Comparison of ENCODE assay signal across 8 cellular contexts in the genomic region with DNA sequence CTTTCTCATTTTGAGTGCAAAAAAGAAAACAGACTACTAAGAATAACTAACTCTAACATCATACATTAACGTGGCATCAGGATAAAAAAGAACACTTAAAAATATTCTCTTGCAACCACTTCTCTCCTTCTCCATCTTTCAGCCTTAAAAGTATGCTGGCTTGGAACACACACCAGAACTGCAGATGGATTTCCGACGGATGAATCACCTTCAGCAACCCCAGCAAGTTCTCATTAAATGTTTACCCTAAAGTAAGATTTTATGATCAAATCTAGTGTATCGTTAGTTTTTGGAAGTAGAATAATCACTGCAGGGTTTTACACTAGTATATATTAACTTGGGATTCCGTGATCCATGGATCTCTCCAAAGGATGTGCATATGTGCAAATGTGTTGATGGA. TPM values are rescaled to one million over a fixed set of nuclear protein-coding genes. Genes with fewer than 3 reads are reported as not detected.
DNase-seq lines count a peak whose midpoint lies in the region; ATAC-seq and TF ChIP-seq lines count a peak whose summit lies in the region.

No MANE protein-coding gene starts in this region.

- DNase-seq in DND-41: no peak
- peak; percentile 47 for DNase-seq in NB4 (ENCODE audit: low read depth)
- no peak for DNase-seq in dorsolateral prefrontal cortex
- no peak for DNase-seq in neuronal stem cell (ENCODE audit: low spot score)
- DNase-seq in HK-2 (ENCODE audit: unreplicated experiment): no peak
- no peak for DNase-seq in NCI-H748 (lab: John Stamatoyannopoulos, UW; ENCODE audit: unreplicated experiment)

- no peak for ATAC-seq in DND-41 (ENCODE audit: insufficient read depth, low read depth)
- no peak for ATAC-seq in HG02759 (IDR thresholded peaks at IDR 0.05; ENCODE audit: unreplicated experiment)
- ATAC-seq in GM21367 (IDR thresholded peaks at IDR 0.05; ENCODE audit: unreplicated experiment): no peak

- no peak overlapping the region for H2AK5ac ChIP-seq in neuronal stem cell (ENCODE audit: low read depth, low read length)

- TF ChIP-seq CTCF in DND-41 (IDR thresholded peaks at IDR 0.05; ENCODE audit: borderline replicate concordance, extremely low read depth, low read length, poor library complexity, severe bottlenecking) (no peak), NB4 (IDR thresholded peaks at IDR 0.05; ENCODE audit: low read depth, low read length) (no peak), dorsolateral prefrontal cortex (IDR thresholded peaks at IDR 0.05 in 54 of 56, conservative IDR thresholded peaks at IDR 0.05 in 2 of 56; ENCODE audit: low read depth in 1 of 56, partially characterized antibody in 56 of 56) (no peak)

- H2BK15ac ChIP-seq in neuronal stem cell (ENCODE audit: low read length): no peak overlapping the region

- H3K4me1 ChIP-seq in DND-41 (ENCODE audit: insufficient read depth, low read length) (peaks cover 27% of the 10 kb centered on the region), neuronal stem cell (ENCODE audit: control insufficient read depth in 2 of 2, insufficient read depth in 1 of 2, low read depth in 1 of 2, low read length in 2 of 2) (peaks cover 0 to 10% of the 10 kb centered on the region in 2 donors)

- H3K14ac ChIP-seq in neuronal stem cell (ENCODE audit: low read length): no peak overlapping the region

- peaks cover 13% of the 10 kb centered on the region for H3K36me3 ChIP-seq in DND-41 (ENCODE audit: insufficient read depth, low read length)
- peaks cover 1 to 9% of the 10 kb centered on the region in 2 donors for H3K36me3 ChIP-seq in neuronal stem cell (replicated peaks in 1 of 2; ENCODE audit: control insufficient read depth in 2 of 2, insufficient read depth in 2 of 2, low read length in 2 of 2)

- H2AFZ ChIP-seq in DND-41 (ENCODE audit: low read depth, low read length) (no peak overlapping the region), neuronal stem cell (ENCODE audit: low read length) (no peak overlapping the region)

- H3K79me1 ChIP-seq in neuronal stem cell (ENCODE audit: low read depth, low read length): peaks cover 2% of the 10 kb centered on the region

- no peak overlapping the region; the same call in 1 of the 2 replicates for H3K27ac ChIP-seq in DND-41 (ENCODE audit: low read length)
- H3K27ac ChIP-seq in dorsolateral prefrontal cortex: peak overlapping the region in 11 of 59 donors; percentile 91 to 98 (median 97)
- no peak overlapping the region for H3K27ac ChIP-seq in neuronal stem cell (replicated peaks; ENCODE audit: low read length)

- peak overlapping the region; percentile 63 to 81; a peak in 3 of 4 replicates for H3K4me3 ChIP-seq in DND-41 (ENCODE audit: low read depth in 1 of 2, low read length in 2 of 2)
- H3K4me3 ChIP-seq in NB4 (ENCODE audit: low read depth, low read length): peak overlapping the region; percentile 96
- peak overlapping the region in 57 of 59 donors; percentile 53 to 97 (median 90) for H3K4me3 ChIP-seq in dorsolateral prefrontal cortex
- peak overlapping the region in 1 of 2 donors; percentile 90 for H3K4me3 ChIP-seq in neuronal stem cell (ENCODE audit: low read length in 2 of 2)

- peaks cover 40% of the 10 kb centered on the region for H3K79me2 ChIP-seq in DND-41 (ENCODE audit: insufficient read depth, low read length)

- no peak overlapping the region for H2BK5ac ChIP-seq in neuronal stem cell (ENCODE audit: low read length)

- no peaks in the 10 kb centered on the region for H4K20me1 ChIP-seq in DND-41 (ENCODE audit: insufficient read depth, low read length)

- H3K4me2 ChIP-seq in DND-41 (ENCODE audit: insufficient read depth, low read length) (peak overlapping the region; percentile 77), neuronal stem cell (ENCODE audit: insufficient read depth, low read length, poor library complexity, severe bottlenecking) (peak overlapping the region; percentile 40)

- no peak overlapping the region for H2BK120ac ChIP-seq in neuronal stem cell (ENCODE audit: low read depth, low read length)

- TF ChIP-seq POLR2A in NB4 (IDR thresholded peaks at IDR 0.05; ENCODE audit: extremely low read depth, insufficient read length): no peak

- H3K9ac ChIP-seq in DND-41 (ENCODE audit: low read depth, low read length) (peak overlapping the region; percentile 91), neuronal stem cell (ENCODE audit: low read depth, low read length, poor library complexity) (no peak overlapping the region)

- H3K4ac ChIP-seq in neuronal stem cell (ENCODE audit: low read length): no peak overlapping the region

- no peak overlapping the region for H4K91ac ChIP-seq in neuronal stem cell (ENCODE audit: low read depth, low read length, poor library complexity)

- H2BK12ac ChIP-seq in neuronal stem cell (ENCODE audit: low read length): no peak overlapping the region

- H4K8ac ChIP-seq in neuronal stem cell (ENCODE audit: low read depth, low read length): no peak overlapping the region

- WGBS in neuronal stem cell (ENCODE audit: extremely low coverage in 2 of 2, insufficient read length in 2 of 2, insufficient replicate concordance in 1 of 2), 2 donors: no CpG with 5 or more reads among the region's 5 CpGs

- intact Hi-C loops in dorsolateral prefrontal cortex (cut with DNase I): loop anchor here in 1 of 2 donors (2.0 to 5.0 kb wide), 2 partner anchors 177 to 362 kb away; no protein-coding TSS in a partner anchor

- no peak overlapping the region for H3K18ac ChIP-seq in neuronal stem cell (ENCODE audit: low read length)

- no peak overlapping the region for H3K23ac ChIP-seq in neuronal stem cell (ENCODE audit: low read depth, low read length, poor library complexity)

- no peaks in the 10 kb centered on the region for H3K9me3 ChIP-seq in DND-41 (ENCODE audit: insufficient read depth, low read length, severe bottlenecking)
- no peaks in the 10 kb centered on the region for H3K9me3 ChIP-seq in neuronal stem cell (replicated peaks in 1 of 2; ENCODE audit: control insufficient read depth in 2 of 2, insufficient read depth in 1 of 2, low read depth in 1 of 2, low read length in 2 of 2)

- H3K27me3 ChIP-seq in DND-41 (ENCODE audit: insufficient read depth, low read length, poor library complexity): no peaks in the 10 kb centered on the region
- H3K27me3 ChIP-seq in dorsolateral prefrontal cortex: no peaks in the 10 kb centered on the region
- no peaks in the 10 kb centered on the region for H3K27me3 ChIP-seq in neuronal stem cell (ENCODE audit: control insufficient read depth in 3 of 3, insufficient read depth in 3 of 3, low read depth in 1 of 3, low read length in 3 of 3)

RNA-seq across cellular contexts. Expression of a gene that starts 1.2 kb away (rescaled TPM):
- total RNA-seq in dorsolateral prefrontal cortex: 100 to 1,000 TPM in 7 of 120 experiments, 10 to 100 TPM in 113; 54.3 to 112 (median 74.8) TPM
- 39.3 TPM for polyA plus RNA-seq in neuronal stem cell (2013, experiment 1 of 2)
- 39.5 TPM for polyA plus RNA-seq in neuronal stem cell (2013, experiment 2 of 2)

RNA-seq across cellular contexts. Expression of a gene that starts 50.8 kb away (rescaled TPM):
- 100 to 1,000 TPM; 120 to 287 (median 172) TPM for total RNA-seq in dorsolateral prefrontal cortex
- polyA plus RNA-seq in neuronal stem cell (2013, experiment 1 of 2): 134 TPM
- 130 TPM for polyA plus RNA-seq in neuronal stem cell (2013, experiment 2 of 2)

RNA-seq across cellular contexts. Expression of a gene that starts 56.2 kb away (rescaled TPM):
- 10 to 100 TPM in 27 of 120 experiments, 1 to 10 TPM in 93; 3.8 to 18.1 (median 7.8) TPM for total RNA-seq in dorsolateral prefrontal cortex
- polyA plus RNA-seq in neuronal stem cell (2013, experiment 1 of 2): 1.5 TPM
- 1.1 TPM for polyA plus RNA-seq in neuronal stem cell (2013, experiment 2 of 2)
